ENCODE assay signal across 22 cellular contexts in the genomic region with DNA sequence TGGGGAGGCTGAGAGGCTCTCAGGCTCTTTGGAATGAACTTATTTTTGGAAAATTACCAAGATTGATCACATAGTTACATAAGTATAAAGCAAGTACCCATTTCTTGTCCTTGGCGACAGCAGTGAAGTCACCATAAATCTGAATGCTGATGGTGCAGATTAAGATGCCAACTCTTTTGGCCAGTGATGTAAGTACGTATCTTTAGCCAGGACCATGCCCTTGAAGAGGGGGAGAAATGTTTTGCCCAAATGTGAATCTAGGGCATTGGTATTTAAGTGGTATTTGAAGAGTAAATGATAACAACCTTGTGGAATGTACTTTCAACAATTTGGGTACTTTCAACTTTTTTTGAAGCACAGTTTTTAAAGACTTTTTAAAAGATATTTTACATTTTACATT.
DNase-seq lines count a peak whose midpoint lies in the region; ATAC-seq, FAIRE-seq and TF ChIP-seq lines count a peak whose summit lies in the region.
"Had no signal": no experiment of that assay in that cellular context is flagged by ENCODE, and none has a peak within 500 bp of the region (broad histone marks: within the 10 kb centered on the region; RNA-seq: fewer than 3 reads in every experiment).

No MANE protein-coding gene starts in this region.

- H4K20me1 ChIP-seq in HepG2 (ENCODE audit: insufficient read depth, low read length), result no peaks in the 10 kb centered on the region

- H3K36me3 Mint-ChIP-seq in activated CD8-positive, alpha-beta T cell treated with anti-CD3 and anti-CD28 coated beads for 36 hours (ENCODE audit: low read depth), result no peaks in the 10 kb centered on the region
- H3K36me3 Mint-ChIP-seq: activated naive CD8-positive, alpha-beta T cell treated with anti-CD3 and anti-CD28 coated beads, Interleukin-2, amount 10 ng/mL, durations not matched to agents 7 days and 5 days; CD4-positive, CD25-positive, alpha-beta regulatory T cell had no signal

- TF ChIP-seq RAD21 in HepG2 (CRISPR knock-in tag; IDR thresholded peaks at IDR 0.05), result no peak

- H3K9me3 ChIP-seq in HepG2 (ENCODE audit: low read length) (no peaks in the 10 kb centered on the region), right lobe of liver (no peaks in the 10 kb centered on the region), adipocyte (ENCODE audit: control insufficient read depth, low read length) (no peaks in the 10 kb centered on the region), SJCRH30 (replicated peaks) (no peaks in the 10 kb centered on the region), colonic mucosa (no peaks in the 10 kb centered on the region)
- H3K9me3 ChIP-seq: testis had no signal

- H3K4me1 ChIP-seq in HepG2 (ENCODE audit: insufficient read depth, low read length), result peaks cover 28% of the 10 kb centered on the region
- no peaks in the 10 kb centered on the region for H3K4me1 ChIP-seq in right lobe of liver
- peaks cover 25% of the 10 kb centered on the region for H3K4me1 ChIP-seq in adipocyte (ENCODE audit: control insufficient read depth, insufficient read depth, low read length)
- H3K4me1 ChIP-seq in SJCRH30, result peaks cover 2% of the 10 kb centered on the region; the same call in 1 of the 2 replicates
- no peaks in the 10 kb centered on the region for H3K4me1 ChIP-seq in colonic mucosa
- H3K4me1 ChIP-seq: testis had no signal

- in situ Hi-C loops in HepG2 (cut with HindIII; ENCODE audit: extremely low pct_ligation_motif_present, low pct_unique_long_range_greater_than_20kb), result no loop called here

- H3K4me1 Mint-ChIP-seq in activated CD8-positive, alpha-beta T cell treated with anti-CD3 and anti-CD28 coated beads for 36 hours (ENCODE audit: low read depth), result peaks cover 15% of the 10 kb centered on the region

- H3K36me3 ChIP-seq in HepG2 (replicated peaks in 1 of 2; ENCODE audit: control insufficient read depth in 1 of 2, insufficient read depth in 2 of 2, low read length in 2 of 2) (no peaks in the 10 kb centered on the region), right lobe of liver (no peaks in the 10 kb centered on the region), adipocyte (ENCODE audit: control insufficient read depth, insufficient read depth, low read length, severe bottlenecking) (no peaks in the 10 kb centered on the region), SJCRH30 (no peaks in the 10 kb centered on the region), colonic mucosa (no peaks in the 10 kb centered on the region)
- H3K36me3 ChIP-seq: WERI-Rb-1 had no signal

- H3K9me3 Mint-ChIP-seq in activated CD8-positive, alpha-beta T cell treated with anti-CD3 and anti-CD28 coated beads for 36 hours, result no peaks in the 10 kb centered on the region
- H3K9me3 Mint-ChIP-seq: activated CD4-positive, alpha-beta memory T cell treated with anti-CD3 and anti-CD28 coated beads, Interleukin-2, amount 10 ng/mL, durations not matched to agents 7 days and 5 days; activated naive CD8-positive, alpha-beta T cell treated with anti-CD3 and anti-CD28 coated beads, Interleukin-2, amount 10 ng/mL, durations not matched to agents 7 days and 5 days had no signal

- CTCF ChIA-PET in HepG2 (lab: Yijun Ruan, JAX; ENCODE audit: low intra/inter-chr PET ratio, low total read pairs), result no interaction called here
- CTCF ChIA-PET in activated CD8-positive, alpha-beta T cell treated with anti-CD3 and anti-CD28 coated beads for 36 hours (lab: Charles Lee), result no interaction called here

- H3K4me3 ChIP-seq in HepG2 (replicated peaks in 1 of 3; ENCODE audit: insufficient read depth in 1 of 3, low read depth in 2 of 3, low read length in 3 of 3) (no peak overlapping the region), right lobe of liver (no peak overlapping the region), adipocyte (ENCODE audit: low read length) (no peak overlapping the region), SJCRH30 (no peak overlapping the region), colonic mucosa (no peak overlapping the region)
- H3K4me3 ChIP-seq: testis had no signal

- TF ChIP-seq EP300 in HepG2 (IDR thresholded peaks at IDR 0.05; ENCODE audit: low read depth in 2 of 2, low read length in 2 of 2) (no peak), HepG2 (CRISPR knock-in tag; IDR thresholded peaks at IDR 0.05; ENCODE audit: borderline replicate concordance) (no peak)

- WGBS in HepG2 (ENCODE audit: low lambda C conversion rate), result 93% methylated on average over 2 of the region's 2 CpGs
- 61% methylated on average over 2 of the region's 2 CpGs for WGBS in right lobe of liver (ENCODE audit: insufficient coverage, low coverage, low lambda C conversion rate, missing lambda C conversion rate)

- H3K27ac ChIP-seq in HepG2 (ENCODE audit: extremely low read length, insufficient read depth, low read length) (no peak overlapping the region), right lobe of liver (no peak overlapping the region), SJCRH30 (no peak overlapping the region), colonic mucosa (no peak overlapping the region)
- H3K27ac ChIP-seq: 22Rv1, testis, WERI-Rb-1 had no signal

- H3K4me3 Mint-ChIP-seq in activated CD8-positive, alpha-beta T cell treated with anti-CD3 and anti-CD28 coated beads for 36 hours, result no peak overlapping the region
- H3K4me3 Mint-ChIP-seq: activated CD4-positive, alpha-beta memory T cell treated with anti-CD3 and anti-CD28 coated beads, Interleukin-2, amount 10 ng/mL, durations not matched to agents 7 days and 5 days; activated naive CD8-positive, alpha-beta T cell treated with anti-CD3 and anti-CD28 coated beads, Interleukin-2, amount 10 ng/mL, durations not matched to agents 7 days and 5 days; CD4-positive, CD25-positive, alpha-beta regulatory T cell had no signal

- no peak for TF ChIP-seq CTCF in HepG2 (CRISPR knock-in tag; IDR thresholded peaks at IDR 0.05)
- no peak for TF ChIP-seq CTCF in right lobe of liver (IDR thresholded peaks at IDR 0.05)
- no peak for TF ChIP-seq CTCF in activated CD8-positive, alpha-beta T cell treated with anti-CD3 and anti-CD28 coated beads for 36 hours (IDR thresholded peaks at IDR 0.05)
- TF ChIP-seq CTCF in colonic mucosa (IDR thresholded peaks at IDR 0.05), result no peak

- intact Hi-C loops in HepG2 (cut with micrococcal nuclease; ENCODE audit: unreplicated experiment), result no loop called here
- intact Hi-C loops in right lobe of liver (cut with DNase I), result no loop called here
- intact Hi-C loops in activated CD8-positive, alpha-beta T cell treated with anti-CD3 and anti-CD28 coated beads for 36 hours (cut with micrococcal nuclease), result no loop called here
- intact Hi-C loops in colonic mucosa (cut with DNase I), result no loop called here

- no peak for DNase-seq in HepG2 (ENCODE audit: low spot score)
- no peak for DNase-seq in right lobe of liver
- peak; percentile 45 for DNase-seq in adipocyte (ENCODE audit: low read depth)
- peak; percentile 37 for DNase-seq in kidney tubule cell (ENCODE audit: low spot score)
- DNase-seq in activated CD8-positive, alpha-beta T cell treated with anti-CD3 and anti-CD28 coated beads for 36 hours, result no peak
- no peak for DNase-seq in SJCRH30
- DNase-seq in colonic mucosa, result no peak
- DNase-seq: activated CD4-positive, alpha-beta memory T cell treated with anti-CD3 and anti-CD28 coated beads, Interleukin-2, amount 10 ng/mL, durations not matched to agents 7 days and 5 days; activated naive CD8-positive, alpha-beta T cell treated with anti-CD3 and anti-CD28 coated beads, Interleukin-2, amount 10 ng/mL, durations not matched to agents 7 days and 5 days; caudate nucleus; CD4-positive, CD25-positive, alpha-beta regulatory T cell; effector memory CD4-positive, alpha-beta T cell; H7; hypothalamus; left cardiac atrium; NCI-H146; RPMI8226; stimulated activated CD4-positive, alpha-beta T cell treated with anti-CD3 and anti-CD28 coated beads, Interleukin-4, amount 100 ng/mL, for 24 hours; testis; WERI-Rb-1 had no signal

- no TSS peak for BruUV-seq in HepG2 (replicated peaks; lab: Mats Ljungman, UMichigan)

- H3K27me3 ChIP-seq in HepG2 (ENCODE audit: control insufficient read depth in 1 of 2, insufficient read depth in 2 of 2, low read length in 2 of 2), result no peaks in the 10 kb centered on the region
- H3K27me3 ChIP-seq in right lobe of liver, result no peaks in the 10 kb centered on the region
- no peaks in the 10 kb centered on the region for H3K27me3 ChIP-seq in adipocyte (replicated peaks; ENCODE audit: control insufficient read depth, insufficient read depth, low read length)
- no peaks in the 10 kb centered on the region for H3K27me3 ChIP-seq in SJCRH30
- H3K27me3 ChIP-seq in colonic mucosa, result no peaks in the 10 kb centered on the region
- H3K27me3 ChIP-seq: testis had no signal

- ATAC-seq in HepG2, result no peak
- ATAC-seq in right lobe of liver, result no peak
- no peak for ATAC-seq in activated CD8-positive, alpha-beta T cell treated with anti-CD3 and anti-CD28 coated beads for 36 hours
- no peak for ATAC-seq in GM21423 (IDR thresholded peaks at IDR 0.05; ENCODE audit: unreplicated experiment)
- ATAC-seq: left cardiac atrium had no signal

- TF ChIP-seq POLR2A in HepG2 (IDR thresholded peaks at IDR 0.05; ENCODE audit: insufficient read depth in 1 of 2, low read depth in 2 of 2, low read length in 2 of 2), result no peak
- TF ChIP-seq POLR2A in right lobe of liver (IDR thresholded peaks at IDR 0.05), result no peak

- POLR2A ChIA-PET in HepG2 (lab: Yijun Ruan, JAX), result no interaction called here
- POLR2A ChIA-PET in activated CD8-positive, alpha-beta T cell treated with anti-CD3 and anti-CD28 coated beads for 36 hours (lab: Charles Lee), result no interaction called here

- no peaks in the 10 kb centered on the region for H3K79me2 ChIP-seq in HepG2 (ENCODE audit: insufficient read depth, low read length)

- H3K4me2 ChIP-seq in HepG2 (ENCODE audit: low read depth, low read length), result no peak overlapping the region

- H3K9ac ChIP-seq in HepG2 (ENCODE audit: insufficient read depth, low read depth, low read length), result no peak overlapping the region
- H3K9ac ChIP-seq in adipocyte (ENCODE audit: low read length), result no peak overlapping the region
- no peak overlapping the region for H3K9ac ChIP-seq in colonic mucosa (ENCODE audit: low read depth in 2 of 2, low read length in 2 of 2)

- no peak overlapping the region for H3K27ac Mint-ChIP-seq in activated CD8-positive, alpha-beta T cell treated with anti-CD3 and anti-CD28 coated beads for 36 hours
- H3K27ac Mint-ChIP-seq: activated CD4-positive, alpha-beta memory T cell treated with anti-CD3 and anti-CD28 coated beads, Interleukin-2, amount 10 ng/mL, durations not matched to agents 7 days and 5 days; activated naive CD8-positive, alpha-beta T cell treated with anti-CD3 and anti-CD28 coated beads, Interleukin-2, amount 10 ng/mL, durations not matched to agents 7 days and 5 days; CD4-positive, CD25-positive, alpha-beta regulatory T cell had no signal

- no peak overlapping the region for H2AFZ ChIP-seq in HepG2 (ENCODE audit: low read length)

- no peak for FAIRE-seq in HepG2 (lab: Jason Lieb, UNC)

- H3K27me3 Mint-ChIP-seq in activated CD8-positive, alpha-beta T cell treated with anti-CD3 and anti-CD28 coated beads for 36 hours, result peaks cover 10% of the 10 kb centered on the region
- H3K27me3 Mint-ChIP-seq: activated naive CD8-positive, alpha-beta T cell treated with anti-CD3 and anti-CD28 coated beads, Interleukin-2, amount 10 ng/mL, durations not matched to agents 7 days and 5 days had no signal

TF ChIP-seq in HepG2, 621 proteins besides CTCF, POLR2A, EP300 and RAD21 (continues in another document):
- 0 out of 2 replicates have a peak, but pooled peaks have one; percentile 3 for TF ChIP-seq MAFF (IDR thresholded peaks at IDR 0.05; ENCODE audit: low read depth, low read length)

Comparison
In these comparisons a context has a peak if more than half of its experiments do, and no peak if none do; other contexts are left out.
1. DNase-seq: peak in adipocyte (single experiment) and kidney tubule cell (single experiment); none in HepG2 (single experiment), right lobe of liver (0 of 3), activated CD8-positive, alpha-beta T cell treated with anti-CD3 and anti-CD28 coated beads for 36 hours (single experiment), SJCRH30 (0 of 2) and colonic mucosa (single experiment).